Comparison of ENCODE assay signal across 1 cellular context in the genomic region with DNA sequence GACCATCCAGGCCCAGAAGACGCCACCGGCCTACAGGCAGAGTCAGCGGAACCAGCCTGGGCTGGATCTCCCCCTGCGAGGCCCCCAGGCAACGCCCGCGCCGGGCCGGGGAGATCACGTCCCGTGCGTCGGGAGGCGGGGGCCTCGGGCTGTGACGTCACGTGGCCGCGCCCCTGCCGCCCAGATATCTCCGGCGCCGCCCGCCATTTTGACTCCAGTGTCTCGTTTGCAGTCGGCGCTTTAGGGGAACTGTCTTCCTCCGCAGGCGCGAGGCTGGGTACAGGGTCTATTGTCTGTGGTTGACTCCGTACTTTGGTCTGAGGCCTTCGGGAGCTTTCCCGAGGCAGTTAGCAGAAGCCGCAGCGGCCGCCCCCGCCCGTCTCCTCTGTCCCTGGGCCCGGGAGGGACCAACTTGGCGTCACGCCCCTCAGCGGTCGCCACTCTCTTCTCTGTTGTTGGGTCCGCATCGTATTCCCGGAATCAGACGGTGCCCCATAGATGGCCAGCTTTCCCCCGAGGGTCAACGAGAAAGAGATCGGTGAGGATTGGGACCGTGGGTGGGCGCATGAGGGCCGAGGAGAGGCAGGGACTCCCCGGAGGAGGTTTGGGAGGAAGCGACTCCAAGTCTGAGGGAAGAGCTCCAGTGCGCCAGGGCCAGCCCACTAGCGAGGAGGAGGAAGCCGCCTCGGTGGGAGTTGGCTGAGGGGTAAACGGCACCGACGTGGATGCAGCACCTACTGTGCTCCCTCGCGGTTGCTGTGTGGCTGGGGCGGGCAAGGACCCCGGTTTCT.
TF ChIP-seq lines count a peak whose summit lies in the region.

A gene with protein sequence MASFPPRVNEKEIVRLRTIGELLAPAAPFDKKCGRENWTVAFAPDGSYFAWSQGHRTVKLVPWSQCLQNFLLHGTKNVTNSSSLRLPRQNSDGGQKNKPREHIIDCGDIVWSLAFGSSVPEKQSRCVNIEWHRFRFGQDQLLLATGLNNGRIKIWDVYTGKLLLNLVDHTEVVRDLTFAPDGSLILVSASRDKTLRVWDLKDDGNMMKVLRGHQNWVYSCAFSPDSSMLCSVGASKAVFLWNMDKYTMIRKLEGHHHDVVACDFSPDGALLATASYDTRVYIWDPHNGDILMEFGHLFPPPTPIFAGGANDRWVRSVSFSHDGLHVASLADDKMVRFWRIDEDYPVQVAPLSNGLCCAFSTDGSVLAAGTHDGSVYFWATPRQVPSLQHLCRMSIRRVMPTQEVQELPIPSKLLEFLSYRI (plus strand): TSS at position 217 of the 791 bp plus-strand sequence. CDS start 282 bp downstream, at position 499.

TF ChIP-seq in HEK293, 187 proteins besides CTCF, POLR2A, EP300 and RAD21 (continued from another document and continues in another):
- TF ChIP-seq ZBTB7A (tag by site-specific recombination; IDR thresholded peaks at IDR 0.05; ENCODE audit: low read depth) (0 out of 2 replicates have a peak, but pooled peaks have one; percentile 59), GFI1B (tag by site-specific recombination; IDR thresholded peaks at IDR 0.05) (no peak), SETDB1 (IDR thresholded peaks at IDR 0.05; ENCODE audit: insufficient read length, low read length) (no peak), ZNF777 (tag by site-specific recombination; IDR thresholded peaks at IDR 0.05; ENCODE audit: borderline replicate concordance) (peak; percentile 74; the same call in 1 of the 2 replicates), ZNF501 (tag by site-specific recombination; IDR thresholded peaks at IDR 0.05) (peak; percentile 89), ZNF404 (tag by site-specific recombination; IDR thresholded peaks at IDR 0.05) (no peak), ZXDB (tag by site-specific recombination; IDR thresholded peaks at IDR 0.05) (peak; percentile 79), ZNF629 (tag by site-specific recombination; IDR thresholded peaks at IDR 0.05) (peak; percentile 99), ZNF426 (tag by site-specific recombination; IDR thresholded peaks at IDR 0.05) (no peak)
- TF ChIP-seq, protein P1, sequence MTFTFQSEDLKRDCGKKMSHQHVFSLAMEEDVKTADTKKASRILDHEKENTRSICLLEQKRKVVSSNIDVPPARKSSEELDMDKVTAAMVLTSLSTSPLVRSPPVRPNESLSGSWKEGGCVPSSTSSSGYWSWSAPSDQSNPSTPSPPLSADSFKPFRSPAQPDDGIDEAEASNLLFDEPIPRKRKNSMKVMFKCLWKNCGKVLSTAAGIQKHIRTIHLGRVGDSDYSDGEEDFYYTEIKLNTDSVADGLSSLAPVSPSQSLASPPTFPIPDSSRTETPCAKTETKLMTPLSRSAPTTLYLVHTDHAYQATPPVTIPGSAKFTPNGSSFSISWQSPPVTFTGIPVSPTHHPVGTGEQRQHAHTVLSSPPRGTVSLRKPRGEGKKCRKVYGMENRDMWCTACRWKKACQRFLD (tag by site-specific recombination; IDR thresholded peaks at IDR 0.05): no peak
- TF ChIP-seq, protein P2, sequence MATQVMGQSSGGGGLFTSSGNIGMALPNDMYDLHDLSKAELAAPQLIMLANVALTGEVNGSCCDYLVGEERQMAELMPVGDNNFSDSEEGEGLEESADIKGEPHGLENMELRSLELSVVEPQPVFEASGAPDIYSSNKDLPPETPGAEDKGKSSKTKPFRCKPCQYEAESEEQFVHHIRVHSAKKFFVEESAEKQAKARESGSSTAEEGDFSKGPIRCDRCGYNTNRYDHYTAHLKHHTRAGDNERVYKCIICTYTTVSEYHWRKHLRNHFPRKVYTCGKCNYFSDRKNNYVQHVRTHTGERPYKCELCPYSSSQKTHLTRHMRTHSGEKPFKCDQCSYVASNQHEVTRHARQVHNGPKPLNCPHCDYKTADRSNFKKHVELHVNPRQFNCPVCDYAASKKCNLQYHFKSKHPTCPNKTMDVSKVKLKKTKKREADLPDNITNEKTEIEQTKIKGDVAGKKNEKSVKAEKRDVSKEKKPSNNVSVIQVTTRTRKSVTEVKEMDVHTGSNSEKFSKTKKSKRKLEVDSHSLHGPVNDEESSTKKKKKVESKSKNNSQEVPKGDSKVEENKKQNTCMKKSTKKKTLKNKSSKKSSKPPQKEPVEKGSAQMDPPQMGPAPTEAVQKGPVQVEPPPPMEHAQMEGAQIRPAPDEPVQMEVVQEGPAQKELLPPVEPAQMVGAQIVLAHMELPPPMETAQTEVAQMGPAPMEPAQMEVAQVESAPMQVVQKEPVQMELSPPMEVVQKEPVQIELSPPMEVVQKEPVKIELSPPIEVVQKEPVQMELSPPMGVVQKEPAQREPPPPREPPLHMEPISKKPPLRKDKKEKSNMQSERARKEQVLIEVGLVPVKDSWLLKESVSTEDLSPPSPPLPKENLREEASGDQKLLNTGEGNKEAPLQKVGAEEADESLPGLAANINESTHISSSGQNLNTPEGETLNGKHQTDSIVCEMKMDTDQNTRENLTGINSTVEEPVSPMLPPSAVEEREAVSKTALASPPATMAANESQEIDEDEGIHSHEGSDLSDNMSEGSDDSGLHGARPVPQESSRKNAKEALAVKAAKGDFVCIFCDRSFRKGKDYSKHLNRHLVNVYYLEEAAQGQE (tag by site-specific recombination; IDR thresholded peaks at IDR 0.05): peak; percentile 48; the same call in 1 of the 2 replicates
- TF ChIP-seq, protein P3, sequence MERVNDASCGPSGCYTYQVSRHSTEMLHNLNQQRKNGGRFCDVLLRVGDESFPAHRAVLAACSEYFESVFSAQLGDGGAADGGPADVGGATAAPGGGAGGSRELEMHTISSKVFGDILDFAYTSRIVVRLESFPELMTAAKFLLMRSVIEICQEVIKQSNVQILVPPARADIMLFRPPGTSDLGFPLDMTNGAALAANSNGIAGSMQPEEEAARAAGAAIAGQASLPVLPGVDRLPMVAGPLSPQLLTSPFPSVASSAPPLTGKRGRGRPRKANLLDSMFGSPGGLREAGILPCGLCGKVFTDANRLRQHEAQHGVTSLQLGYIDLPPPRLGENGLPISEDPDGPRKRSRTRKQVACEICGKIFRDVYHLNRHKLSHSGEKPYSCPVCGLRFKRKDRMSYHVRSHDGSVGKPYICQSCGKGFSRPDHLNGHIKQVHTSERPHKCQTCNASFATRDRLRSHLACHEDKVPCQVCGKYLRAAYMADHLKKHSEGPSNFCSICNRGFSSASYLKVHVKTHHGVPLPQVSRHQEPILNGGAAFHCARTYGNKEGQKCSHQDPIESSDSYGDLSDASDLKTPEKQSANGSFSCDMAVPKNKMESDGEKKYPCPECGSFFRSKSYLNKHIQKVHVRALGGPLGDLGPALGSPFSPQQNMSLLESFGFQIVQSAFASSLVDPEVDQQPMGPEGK (tag by site-specific recombination; IDR thresholded peaks at IDR 0.05): peak; percentile 99
- TF ChIP-seq, protein P4, sequence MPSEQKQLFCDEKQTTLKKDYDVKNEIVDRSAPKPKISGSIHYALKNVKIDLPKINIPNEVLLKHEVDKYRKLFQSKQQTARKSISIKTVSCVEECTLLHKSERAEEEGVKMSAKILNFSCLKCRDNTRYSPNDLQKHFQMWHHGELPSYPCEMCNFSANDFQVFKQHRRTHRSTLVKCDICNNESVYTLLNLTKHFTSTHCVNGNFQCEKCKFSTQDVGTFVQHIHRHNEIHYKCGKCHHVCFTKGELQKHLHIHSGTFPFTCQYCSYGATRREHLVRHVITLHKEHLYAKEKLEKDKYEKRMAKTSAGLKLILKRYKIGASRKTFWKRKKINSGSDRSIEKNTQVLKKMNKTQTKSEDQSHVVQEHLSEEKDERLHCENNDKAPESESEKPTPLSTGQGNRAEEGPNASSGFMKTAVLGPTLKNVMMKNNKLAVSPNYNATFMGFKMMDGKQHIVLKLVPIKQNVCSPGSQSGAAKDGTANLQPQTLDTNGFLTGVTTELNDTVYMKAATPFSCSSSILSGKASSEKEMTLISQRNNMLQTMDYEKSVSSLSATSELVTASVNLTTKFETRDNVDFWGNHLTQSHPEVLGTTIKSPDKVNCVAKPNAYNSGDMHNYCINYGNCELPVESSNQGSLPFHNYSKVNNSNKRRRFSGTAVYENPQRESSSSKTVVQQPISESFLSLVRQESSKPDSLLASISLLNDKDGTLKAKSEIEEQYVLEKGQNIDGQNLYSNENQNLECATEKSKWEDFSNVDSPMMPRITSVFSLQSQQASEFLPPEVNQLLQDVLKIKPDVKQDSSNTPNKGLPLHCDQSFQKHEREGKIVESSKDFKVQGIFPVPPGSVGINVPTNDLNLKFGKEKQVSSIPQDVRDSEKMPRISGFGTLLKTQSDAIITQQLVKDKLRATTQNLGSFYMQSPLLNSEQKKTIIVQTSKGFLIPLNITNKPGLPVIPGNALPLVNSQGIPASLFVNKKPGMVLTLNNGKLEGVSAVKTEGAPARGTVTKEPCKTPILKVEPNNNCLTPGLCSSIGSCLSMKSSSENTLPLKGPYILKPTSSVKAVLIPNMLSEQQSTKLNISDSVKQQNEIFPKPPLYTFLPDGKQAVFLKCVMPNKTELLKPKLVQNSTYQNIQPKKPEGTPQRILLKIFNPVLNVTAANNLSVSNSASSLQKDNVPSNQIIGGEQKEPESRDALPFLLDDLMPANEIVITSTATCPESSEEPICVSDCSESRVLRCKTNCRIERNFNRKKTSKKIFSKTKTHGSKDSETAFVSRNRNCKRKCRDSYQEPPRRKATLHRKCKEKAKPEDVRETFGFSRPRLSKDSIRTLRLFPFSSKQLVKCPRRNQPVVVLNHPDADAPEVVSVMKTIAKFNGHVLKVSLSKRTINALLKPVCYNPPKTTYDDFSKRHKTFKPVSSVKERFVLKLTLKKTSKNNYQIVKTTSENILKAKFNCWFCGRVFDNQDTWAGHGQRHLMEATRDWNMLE (tag by site-specific recombination; conservative IDR thresholded peaks at IDR 0.05; ENCODE audit: low read depth): 0 out of 2 replicates have a peak, but pooled peaks have one; percentile 31
- TF ChIP-seq, protein P5, sequence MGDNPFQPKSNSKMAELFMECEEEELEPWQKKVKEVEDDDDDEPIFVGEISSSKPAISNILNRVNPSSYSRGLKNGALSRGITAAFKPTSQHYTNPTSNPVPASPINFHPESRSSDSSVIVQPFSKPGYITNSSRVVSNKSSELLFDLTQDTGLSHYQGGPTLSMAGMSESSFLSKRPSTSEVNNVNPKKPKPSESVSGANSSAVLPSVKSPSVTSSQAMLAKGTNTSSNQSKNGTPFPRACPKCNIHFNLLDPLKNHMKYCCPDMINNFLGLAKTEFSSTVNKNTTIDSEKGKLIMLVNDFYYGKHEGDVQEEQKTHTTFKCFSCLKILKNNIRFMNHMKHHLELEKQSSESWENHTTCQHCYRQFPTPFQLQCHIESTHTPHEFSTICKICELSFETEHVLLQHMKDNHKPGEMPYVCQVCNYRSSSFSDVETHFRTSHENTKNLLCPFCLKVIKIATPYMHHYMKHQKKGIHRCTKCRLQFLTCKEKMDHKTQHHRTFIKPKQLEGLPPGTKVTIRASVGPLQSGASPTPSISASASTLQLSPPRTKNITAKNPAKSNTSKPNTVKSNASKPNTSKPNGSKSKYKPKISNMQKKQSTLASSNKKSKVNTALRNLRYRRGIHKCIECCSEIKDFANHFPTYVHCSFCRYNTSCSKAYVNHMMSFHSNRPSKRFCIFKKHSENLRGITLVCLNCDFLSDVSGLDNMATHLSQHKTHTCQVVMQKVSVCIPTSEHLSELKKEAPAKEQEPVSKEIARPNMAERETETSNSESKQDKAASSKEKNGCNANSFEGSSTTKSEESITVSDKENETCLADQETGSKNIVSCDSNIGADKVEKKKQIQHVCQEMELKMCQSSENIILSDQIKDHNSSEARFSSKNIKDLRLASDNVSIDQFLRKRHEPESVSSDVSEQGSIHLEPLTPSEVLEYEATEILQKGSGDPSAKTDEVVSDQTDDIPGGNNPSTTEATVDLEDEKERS (tag by site-specific recombination; IDR thresholded peaks at IDR 0.05): no peak; the same call in 1 of the 2 replicates
- TF ChIP-seq, protein P6, sequence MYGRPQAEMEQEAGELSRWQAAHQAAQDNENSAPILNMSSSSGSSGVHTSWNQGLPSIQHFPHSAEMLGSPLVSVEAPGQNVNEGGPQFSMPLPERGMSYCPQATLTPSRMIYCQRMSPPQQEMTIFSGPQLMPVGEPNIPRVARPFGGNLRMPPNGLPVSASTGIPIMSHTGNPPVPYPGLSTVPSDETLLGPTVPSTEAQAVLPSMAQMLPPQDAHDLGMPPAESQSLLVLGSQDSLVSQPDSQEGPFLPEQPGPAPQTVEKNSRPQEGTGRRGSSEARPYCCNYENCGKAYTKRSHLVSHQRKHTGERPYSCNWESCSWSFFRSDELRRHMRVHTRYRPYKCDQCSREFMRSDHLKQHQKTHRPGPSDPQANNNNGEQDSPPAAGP (tag by site-specific recombination; IDR thresholded peaks at IDR 0.05): peak; percentile 92
- TF ChIP-seq, protein P7, sequence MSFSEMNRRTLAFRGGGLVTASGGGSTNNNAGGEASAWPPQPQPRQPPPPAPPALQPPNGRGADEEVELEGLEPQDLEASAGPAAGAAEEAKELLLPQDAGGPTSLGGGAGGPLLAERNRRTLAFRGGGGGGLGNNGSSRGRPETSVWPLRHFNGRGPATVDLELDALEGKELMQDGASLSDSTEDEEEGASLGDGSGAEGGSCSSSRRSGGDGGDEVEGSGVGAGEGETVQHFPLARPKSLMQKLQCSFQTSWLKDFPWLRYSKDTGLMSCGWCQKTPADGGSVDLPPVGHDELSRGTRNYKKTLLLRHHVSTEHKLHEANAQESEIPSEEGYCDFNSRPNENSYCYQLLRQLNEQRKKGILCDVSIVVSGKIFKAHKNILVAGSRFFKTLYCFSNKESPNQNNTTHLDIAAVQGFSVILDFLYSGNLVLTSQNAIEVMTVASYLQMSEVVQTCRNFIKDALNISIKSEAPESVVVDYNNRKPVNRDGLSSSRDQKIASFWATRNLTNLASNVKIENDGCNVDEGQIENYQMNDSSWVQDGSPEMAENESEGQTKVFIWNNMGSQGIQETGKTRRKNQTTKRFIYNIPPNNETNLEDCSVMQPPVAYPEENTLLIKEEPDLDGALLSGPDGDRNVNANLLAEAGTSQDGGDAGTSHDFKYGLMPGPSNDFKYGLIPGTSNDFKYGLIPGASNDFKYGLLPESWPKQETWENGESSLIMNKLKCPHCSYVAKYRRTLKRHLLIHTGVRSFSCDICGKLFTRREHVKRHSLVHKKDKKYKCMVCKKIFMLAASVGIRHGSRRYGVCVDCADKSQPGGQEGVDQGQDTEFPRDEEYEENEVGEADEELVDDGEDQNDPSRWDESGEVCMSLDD (tag by site-specific recombination; IDR thresholded peaks at IDR 0.05): peak; percentile 98
- TF ChIP-seq, protein P8, sequence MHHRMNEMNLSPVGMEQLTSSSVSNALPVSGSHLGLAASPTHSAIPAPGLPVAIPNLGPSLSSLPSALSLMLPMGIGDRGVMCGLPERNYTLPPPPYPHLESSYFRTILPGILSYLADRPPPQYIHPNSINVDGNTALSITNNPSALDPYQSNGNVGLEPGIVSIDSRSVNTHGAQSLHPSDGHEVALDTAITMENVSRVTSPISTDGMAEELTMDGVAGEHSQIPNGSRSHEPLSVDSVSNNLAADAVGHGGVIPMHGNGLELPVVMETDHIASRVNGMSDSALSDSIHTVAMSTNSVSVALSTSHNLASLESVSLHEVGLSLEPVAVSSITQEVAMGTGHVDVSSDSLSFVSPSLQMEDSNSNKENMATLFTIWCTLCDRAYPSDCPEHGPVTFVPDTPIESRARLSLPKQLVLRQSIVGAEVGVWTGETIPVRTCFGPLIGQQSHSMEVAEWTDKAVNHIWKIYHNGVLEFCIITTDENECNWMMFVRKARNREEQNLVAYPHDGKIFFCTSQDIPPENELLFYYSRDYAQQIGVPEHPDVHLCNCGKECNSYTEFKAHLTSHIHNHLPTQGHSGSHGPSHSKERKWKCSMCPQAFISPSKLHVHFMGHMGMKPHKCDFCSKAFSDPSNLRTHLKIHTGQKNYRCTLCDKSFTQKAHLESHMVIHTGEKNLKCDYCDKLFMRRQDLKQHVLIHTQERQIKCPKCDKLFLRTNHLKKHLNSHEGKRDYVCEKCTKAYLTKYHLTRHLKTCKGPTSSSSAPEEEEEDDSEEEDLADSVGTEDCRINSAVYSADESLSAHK (tag by site-specific recombination; IDR thresholded peaks at IDR 0.05): no peak
